23 cellular contexts compared by ENCODE assay signal in the genomic region with DNA sequence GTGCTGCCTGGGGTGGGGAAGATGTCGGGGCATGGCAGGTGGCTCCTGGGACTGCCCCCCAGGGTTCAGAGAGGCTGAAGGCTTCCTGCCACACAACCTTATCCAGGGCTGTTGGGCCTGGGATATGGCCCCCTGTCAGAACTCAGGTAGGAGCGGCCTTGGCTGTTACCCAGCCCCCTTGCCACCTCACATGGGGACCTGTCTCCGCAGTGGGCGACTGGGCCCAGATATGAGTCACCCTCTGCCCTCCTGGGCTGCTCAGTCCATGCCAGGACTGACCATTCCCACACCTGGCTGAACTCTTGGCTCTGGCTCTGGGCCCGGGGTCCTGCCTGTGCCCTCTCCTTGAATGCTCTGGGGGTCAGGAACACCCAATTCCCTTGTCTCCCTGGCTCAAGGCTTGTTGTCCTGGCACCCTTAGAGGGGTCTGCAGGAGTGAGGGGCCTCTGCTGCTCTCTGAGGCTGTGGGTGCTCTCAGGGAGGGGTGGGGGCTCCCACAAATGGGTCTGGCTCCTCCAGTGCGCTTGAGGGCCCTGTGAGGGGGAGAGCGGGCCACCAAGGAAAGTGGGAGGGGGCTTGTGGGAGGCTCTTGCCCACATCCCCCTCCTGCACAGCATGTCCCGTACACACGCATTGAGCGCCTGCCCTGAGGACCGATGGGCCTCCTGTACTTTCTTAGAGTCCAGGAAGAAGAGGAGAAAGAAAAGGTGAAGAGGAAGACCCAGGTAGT. TPM values are rescaled to one million over a fixed set of nuclear protein-coding genes. Genes with fewer than 3 reads are reported as not detected.
DNase-seq lines count a peak whose midpoint lies in the region; ATAC-seq and TF ChIP-seq lines count a peak whose summit lies in the region.
"Had no signal": no experiment of that assay in that cellular context is flagged by ENCODE, and none has a peak within 500 bp of the region (broad histone marks: within the 10 kb centered on the region; RNA-seq: fewer than 3 reads in every experiment).

No MANE protein-coding gene starts in this region.

- H3K36me3 ChIP-seq in osteoblast (ENCODE audit: insufficient read depth, low read length): no peaks in the 10 kb centered on the region
- H3K36me3 ChIP-seq: SJSA1 had no signal

- ATAC-seq in activated naive CD8-positive, alpha-beta T cell treated with anti-CD3 and anti-CD28 coated beads, Interleukin-2, amount 10 ng/mL, durations not matched to agents 7 days and 5 days (ENCODE audit: low read depth): no peak
- no peak for ATAC-seq in activated naive CD8-positive, alpha-beta T cell treated with anti-CD3 and anti-CD28 coated beads, Interleukin-2, amount 50 U/mL, for 24 hours
- ATAC-seq in HG03521 (IDR thresholded peaks at IDR 0.05; ENCODE audit: unreplicated experiment): no peak
- ATAC-seq: HCT116 had no signal

- H3K79me2 ChIP-seq in osteoblast (ENCODE audit: insufficient read depth, low read length): no peaks in the 10 kb centered on the region

- peak; percentile 19 for DNase-seq in activated naive CD8-positive, alpha-beta T cell treated with anti-CD3 and anti-CD28 coated beads, Interleukin-2, amount 10 ng/mL, durations not matched to agents 7 days and 5 days
- DNase-seq in activated naive CD8-positive, alpha-beta T cell treated with anti-CD3 and anti-CD28 coated beads, Interleukin-2, amount 50 U/mL, for 24 hours: no peak
- DNase-seq in islet precursor cell (peak; percentile 44), osteoblast (ENCODE audit: insufficient read length, low spot score, missing footprints) (peak; percentile 22), midbrain (lab: John Stamatoyannopoulos, UW) (no peak)
- DNase-seq in stimulated activated CD4-positive, alpha-beta T cell treated with anti-CD3 and anti-CD28 coated beads, Interleukin-15, amount 100 ng/mL, for 24 hours: no peak
- DNase-seq: C1 segment of cervical spinal cord; CD4-positive, alpha-beta memory T cell; EL; GF-D8; GOT3; NCI-H1048; NCI-H1417; NCI-H1694; NCI-H2029 treated with DMSO at 0.1 percent for 48 hours; NCI-H446 treated with DMSO at 0.1 percent for 48 hours; NCI-H69; Right ventricle myocardium superior; RPMI8226 had no signal

- TF ChIP-seq CTCF in osteoblast (IDR thresholded peaks at IDR 0.05; ENCODE audit: extremely low read depth, low read depth, low read length): no peak

- H3K4me3 ChIP-seq in osteoblast (ENCODE audit: insufficient read depth, low read length): no peak overlapping the region
- H3K4me3 ChIP-seq: SJSA1 had no signal

- no peak overlapping the region for H3K4me3 Mint-ChIP-seq in activated naive CD8-positive, alpha-beta T cell treated with anti-CD3 and anti-CD28 coated beads, Interleukin-2, amount 10 ng/mL, durations not matched to agents 7 days and 5 days
- no peak overlapping the region for H3K4me3 Mint-ChIP-seq in activated naive CD8-positive, alpha-beta T cell treated with anti-CD3 and anti-CD28 coated beads, Interleukin-2, amount 50 U/mL, for 24 hours
- H3K4me3 Mint-ChIP-seq: CD4-positive, alpha-beta memory T cell had no signal

- H3K27ac ChIP-seq in osteoblast (ENCODE audit: low read depth, low read length): no peak overlapping the region
- H3K27ac ChIP-seq: SJSA1 had no signal

- H3K27me3 Mint-ChIP-seq in activated naive CD8-positive, alpha-beta T cell treated with anti-CD3 and anti-CD28 coated beads, Interleukin-2, amount 10 ng/mL, durations not matched to agents 7 days and 5 days: peaks cover 1% of the 10 kb centered on the region
- peaks cover 2% of the 10 kb centered on the region for H3K27me3 Mint-ChIP-seq in activated naive CD8-positive, alpha-beta T cell treated with anti-CD3 and anti-CD28 coated beads, Interleukin-2, amount 50 U/mL, for 24 hours

- H3K27ac Mint-ChIP-seq in activated naive CD8-positive, alpha-beta T cell treated with anti-CD3 and anti-CD28 coated beads, Interleukin-2, amount 10 ng/mL, durations not matched to agents 7 days and 5 days: no peak overlapping the region
- no peak overlapping the region for H3K27ac Mint-ChIP-seq in activated naive CD8-positive, alpha-beta T cell treated with anti-CD3 and anti-CD28 coated beads, Interleukin-2, amount 50 U/mL, for 24 hours

- no peaks in the 10 kb centered on the region for H3K9me3 Mint-ChIP-seq in activated naive CD8-positive, alpha-beta T cell treated with anti-CD3 and anti-CD28 coated beads, Interleukin-2, amount 10 ng/mL, durations not matched to agents 7 days and 5 days
- H3K9me3 Mint-ChIP-seq in activated naive CD8-positive, alpha-beta T cell treated with anti-CD3 and anti-CD28 coated beads, Interleukin-2, amount 50 U/mL, for 24 hours: no peaks in the 10 kb centered on the region
- H3K9me3 Mint-ChIP-seq: CD4-positive, alpha-beta memory T cell had no signal

- POLR2A ChIA-PET in activated naive CD8-positive, alpha-beta T cell treated with anti-CD3 and anti-CD28 coated beads, Interleukin-2, amount 10 ng/mL, durations not matched to agents 7 days and 5 days (lab: Charles Lee): no interaction called here

- H3K4me1 ChIP-seq in osteoblast (ENCODE audit: insufficient read depth, low read length): no peaks in the 10 kb centered on the region
- H3K4me1 ChIP-seq: Caco-2, SJSA1 had no signal

- H3K36me3 Mint-ChIP-seq in activated naive CD8-positive, alpha-beta T cell treated with anti-CD3 and anti-CD28 coated beads, Interleukin-2, amount 10 ng/mL, durations not matched to agents 7 days and 5 days: no peaks in the 10 kb centered on the region
- H3K36me3 Mint-ChIP-seq in activated naive CD8-positive, alpha-beta T cell treated with anti-CD3 and anti-CD28 coated beads, Interleukin-2, amount 50 U/mL, for 24 hours (ENCODE audit: low read depth): no peaks in the 10 kb centered on the region
- H3K36me3 Mint-ChIP-seq: CD4-positive, alpha-beta memory T cell had no signal

- no peaks in the 10 kb centered on the region for H3K27me3 ChIP-seq in osteoblast (ENCODE audit: insufficient read depth, low read length)
- H3K27me3 ChIP-seq: SJSA1 had no signal

- no peaks in the 10 kb centered on the region for H4K20me1 ChIP-seq in osteoblast (ENCODE audit: insufficient read depth, low read length)

- H3K9me3 ChIP-seq in osteoblast (ENCODE audit: low read depth, low read length): no peaks in the 10 kb centered on the region
- H3K9me3 ChIP-seq: Caco-2, SJSA1 had no signal

- no peaks in the 10 kb centered on the region for H3K4me1 Mint-ChIP-seq in activated naive CD8-positive, alpha-beta T cell treated with anti-CD3 and anti-CD28 coated beads, Interleukin-2, amount 10 ng/mL, durations not matched to agents 7 days and 5 days
- H3K4me1 Mint-ChIP-seq in activated naive CD8-positive, alpha-beta T cell treated with anti-CD3 and anti-CD28 coated beads, Interleukin-2, amount 50 U/mL, for 24 hours: no peaks in the 10 kb centered on the region
- H3K4me1 Mint-ChIP-seq: CD4-positive, alpha-beta memory T cell had no signal

- no peak overlapping the region for H3K4me2 ChIP-seq in osteoblast (ENCODE audit: insufficient read depth, low read length)

- H2AFZ ChIP-seq in osteoblast (ENCODE audit: low read length): no peak overlapping the region

RNA-seq across cellular contexts. Expression of a gene that starts 36.0 kb away (rescaled TPM):
- total RNA-seq in activated naive CD8-positive, alpha-beta T cell treated with anti-CD3 and anti-CD28 coated beads, Interleukin-2, amount 10 ng/mL, durations not matched to agents 7 days and 5 days: 100 to 1,000 TPM; 159 to 175 TPM
- 1.4 and 4.7 TPM in 2 replicates for total RNA-seq in osteoblast

Comparison
In these comparisons a context has a peak if more than half of its experiments do, and no peak if none do; other contexts are left out.
1. DNase-seq: peak in activated naive CD8-positive, alpha-beta T cell treated with anti-CD3 and anti-CD28 coated beads, Interleukin-2, amount 10 ng/mL, durations not matched to agents 7 days and 5 days (single experiment), islet precursor cell (single experiment) and osteoblast (single experiment); none in activated naive CD8-positive, alpha-beta T cell treated with anti-CD3 and anti-CD28 coated beads, Interleukin-2, amount 50 U/mL, for 24 hours (single experiment), stimulated activated CD4-positive, alpha-beta T cell treated with anti-CD3 and anti-CD28 coated beads, Interleukin-15, amount 100 ng/mL, for 24 hours (single experiment) and midbrain (single experiment).
2. RNA of a gene that starts 36.0 kb away (total RNA-seq): 159 to 175 TPM in activated naive CD8-positive, alpha-beta T cell treated with anti-CD3 and anti-CD28 coated beads, Interleukin-2, amount 10 ng/mL, durations not matched to agents 7 days and 5 days; 1.4 to 4.7 TPM in osteoblast; every median in the first group is over 10 times any median in the second.